Comparison of ENCODE assay signal across 1 cellular context in genomic region chr11:123202155-123202714, GRCh38.
TF ChIP-seq lines count a peak whose summit lies in the region.

No MANE protein-coding gene starts in this region.

TF ChIP-seq in SK-N-SH treated with all-trans-retinoic acid at 6 μM for 48 hours, 23 proteins besides CTCF, POLR2A, EP300 and RAD21 (continued from another document):
- TF ChIP-seq CSRNP3 (CRISPR knock-in tag; IDR thresholded peaks at IDR 0.05) (no peak), TCF4 (CRISPR knock-in tag; IDR thresholded peaks at IDR 0.05; ENCODE audit: borderline replicate concordance) (peak; percentile 75; the same call in 1 of the 2 replicates)
